In the genomic region with DNA sequence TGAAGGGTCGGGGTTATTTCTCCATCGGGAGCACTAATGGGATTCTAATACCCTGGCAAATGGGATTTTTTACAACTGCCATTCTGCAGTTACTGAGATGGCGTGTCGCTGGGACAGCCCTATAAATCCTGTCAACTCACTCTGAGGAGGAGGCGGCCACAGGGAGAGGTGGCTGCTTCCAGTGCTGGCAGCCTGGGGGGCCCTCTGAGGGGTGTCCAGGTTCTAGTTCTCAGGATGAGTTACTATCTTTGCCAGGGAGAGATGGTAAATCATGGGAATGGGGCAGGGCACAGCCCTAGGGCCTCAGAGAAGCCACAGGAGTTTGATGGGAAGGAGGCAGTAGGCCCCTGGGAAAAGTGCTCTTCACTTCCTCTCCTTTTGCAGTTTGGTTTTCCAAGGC, we compare ENCODE assay signal across 7 cellular contexts.
"Had no signal": no experiment of that assay in that cellular context is flagged by ENCODE, and none has a peak within 500 bp of the region (broad histone marks: within the 10 kb centered on the region; RNA-seq: fewer than 3 reads in every experiment).

No MANE protein-coding gene starts in this region.

- H3K4me3 ChIP-seq: HAP-1 had no signal

- H3K4me1 ChIP-seq: HAP-1 had no signal

- H3K36me3 Mint-ChIP-seq: IgD-negative memory B cell had no signal

- H3K27me3 Mint-ChIP-seq: IgD-negative memory B cell had no signal

- H3K9me3 ChIP-seq: HAP-1 had no signal

- H3K9me3 Mint-ChIP-seq: HFFc6 had no signal

- H3K36me3 ChIP-seq: HAP-1 had no signal

- H3K27ac ChIP-seq: HL-60 had no signal

- H3K27ac Mint-ChIP-seq: HFFc6, IgD-negative memory B cell had no signal

- DNase-seq: GOT3, H7, HFFc6, KBM-7 had no signal

- H3K4me3 Mint-ChIP-seq: HFFc6, IgD-negative memory B cell had no signal
